In genomic region chr6:149211046-149211571, GRCh38 we compare ENCODE assay signal across 10 cellular contexts.
A peak's percentile ranks its signal among the peaks of the same experiment; 100 is the strongest.
DNase-seq lines count a peak whose midpoint lies in the region; ATAC-seq and TF ChIP-seq lines count a peak whose summit lies in the region.
"Had no signal": no experiment of that assay in that cellular context is flagged by ENCODE, and none has a peak within 500 bp of the region (broad histone marks: within the 10 kb centered on the region; RNA-seq: fewer than 3 reads in every experiment).

No MANE protein-coding gene starts in this region.

- TF ChIP-seq CTCF in cardiac muscle cell (IDR thresholded peaks at IDR 0.05; ENCODE audit: low read depth, low read length) = no peak
- TF ChIP-seq CTCF in heart right ventricle (IDR thresholded peaks at IDR 0.05) = no peak
- no peak for TF ChIP-seq CTCF in neutrophil (IDR thresholded peaks at IDR 0.05)
- no peak for TF ChIP-seq CTCF in MM.1S (IDR thresholded peaks at IDR 0.05; ENCODE audit: low read length)

- peaks cover 21% of the 10 kb centered on the region for H3K4me1 ChIP-seq in cardiac muscle cell (ENCODE audit: low read depth)
- H3K4me1 ChIP-seq in heart right ventricle = peaks cover 0 to 37% (median 0%) of the 10 kb centered on the region in 9 donors
- peaks cover 30 to 42% of the 10 kb centered on the region in 2 experiments for H3K4me1 ChIP-seq in neutrophil (ENCODE audit: control insufficient read depth in 1 of 2, insufficient read depth in 1 of 2, low read depth in 1 of 2, low read length in 1 of 2)
- 0 out of 2 replicates have a peak, but pooled peaks cover 6% of the 10 kb centered on the region for H3K4me1 ChIP-seq in MM.1S (ENCODE audit: low read length)

- peak overlapping the region; percentile 4 for H3K27ac ChIP-seq in cardiac muscle cell
- peak overlapping the region in 1 of 10 donors; percentile 74 for H3K27ac ChIP-seq in heart right ventricle
- peak overlapping the region; percentile 91 for H3K27ac ChIP-seq in neutrophil
- H3K27ac ChIP-seq in MM.1S (ENCODE audit: low read length) = no peak overlapping the region

- H3K9me3 ChIP-seq in cardiac muscle cell (ENCODE audit: low read depth) (no peaks in the 10 kb centered on the region), heart right ventricle (no peaks in the 10 kb centered on the region), neutrophil (no peaks in the 10 kb centered on the region), MM.1S (replicated peaks; ENCODE audit: insufficient read depth, low read length) (no peaks in the 10 kb centered on the region)

- H3K9ac ChIP-seq in MM.1S (ENCODE audit: low read length) = no peak overlapping the region

- H3K27me3 ChIP-seq in cardiac muscle cell = no peaks in the 10 kb centered on the region
- H3K27me3 ChIP-seq in heart right ventricle = peaks cover 0 to 3% (median 0%) of the 10 kb centered on the region in 7 donors
- H3K27me3 ChIP-seq in neutrophil = no peaks in the 10 kb centered on the region
- no peaks in the 10 kb centered on the region for H3K27me3 ChIP-seq in MM.1S (replicated peaks; ENCODE audit: insufficient read depth, low read length)

- no peak for ATAC-seq in heart right ventricle
- ATAC-seq in HG03159 (IDR thresholded peaks at IDR 0.05; ENCODE audit: unreplicated experiment) = peak; percentile 82
- peak; percentile 56 to 59 for ATAC-seq in activated CD4-positive, CD25-positive, alpha-beta regulatory T cell treated with anti-CD3 and anti-CD28 coated beads, Interleukin-2, amount 50 U/mL, for 24 hours

- no peaks in the 10 kb centered on the region for H3K9me2 ChIP-seq in MM.1S (replicated peaks; ENCODE audit: insufficient read depth, low read length)

- no peaks in the 10 kb centered on the region for H3K79me2 ChIP-seq in MM.1S (ENCODE audit: low read length)

- DNase-seq in cardiac muscle cell (ENCODE audit: low read depth in 1 of 2, low spot score in 1 of 2) = peak in 1 of 2 donors; percentile 43
- DNase-seq in heart right ventricle = no peak
- no peak for DNase-seq in cerebellar nuclear complex (lab: John Stamatoyannopoulos, UW)
- no peak for DNase-seq in MM.1S
- no peak for DNase-seq in NCI-H2029 (lab: John Stamatoyannopoulos, UW)
- DNase-seq: DND-41 had no signal

- H3K4me3 ChIP-seq in cardiac muscle cell (no peak overlapping the region), heart right ventricle (no peak overlapping the region), neutrophil (ENCODE audit: low read depth in 1 of 2, low read length in 1 of 2) (peak overlapping the region; percentile 28 to 45), MM.1S (ENCODE audit: low read length) (no peak overlapping the region)
- H3K4me3 ChIP-seq: lung had no signal

- intact Hi-C loops in heart right ventricle (cut with DNase I) = no loop called here

- no peak overlapping the region for H3K4me2 ChIP-seq in MM.1S (ENCODE audit: low read depth, low read length)

- no peaks in the 10 kb centered on the region for H3K36me3 ChIP-seq in cardiac muscle cell
- H3K36me3 ChIP-seq in heart right ventricle = no peaks in the 10 kb centered on the region
- no peaks in the 10 kb centered on the region for H3K36me3 ChIP-seq in neutrophil
- no peaks in the 10 kb centered on the region for H3K36me3 ChIP-seq in MM.1S (replicated peaks; ENCODE audit: insufficient read depth, low read length)

- H3F3A ChIP-seq in MM.1S (ENCODE audit: insufficient read depth, low read length) = no peaks in the 10 kb centered on the region

- no peaks in the 10 kb centered on the region for H4K20me1 ChIP-seq in MM.1S (ENCODE audit: insufficient read depth, low read length)

- H2AFZ ChIP-seq in MM.1S (ENCODE audit: low read length) = no peak overlapping the region

- WGBS in heart right ventricle, 2 donors = 73 to 87% methylated on average over 6 of the region's 6 CpGs

Comparison
In these comparisons a context has a peak if more than half of its experiments do, and no peak if none do; other contexts are left out.
1. H3K4me3 ChIP-seq: peak in neutrophil (2 of 2); none in cardiac muscle cell (single experiment), heart right ventricle (0 of 10) and MM.1S (single experiment).
2. ATAC-seq: peak in HG03159 (single experiment) and activated CD4-positive, CD25-positive, alpha-beta regulatory T cell treated with anti-CD3 and anti-CD28 coated beads, Interleukin-2, amount 50 U/mL, for 24 hours (2 of 2); none in heart right ventricle (0 of 8).